ENCODE assay signal across 27 cellular contexts in the genomic region with DNA sequence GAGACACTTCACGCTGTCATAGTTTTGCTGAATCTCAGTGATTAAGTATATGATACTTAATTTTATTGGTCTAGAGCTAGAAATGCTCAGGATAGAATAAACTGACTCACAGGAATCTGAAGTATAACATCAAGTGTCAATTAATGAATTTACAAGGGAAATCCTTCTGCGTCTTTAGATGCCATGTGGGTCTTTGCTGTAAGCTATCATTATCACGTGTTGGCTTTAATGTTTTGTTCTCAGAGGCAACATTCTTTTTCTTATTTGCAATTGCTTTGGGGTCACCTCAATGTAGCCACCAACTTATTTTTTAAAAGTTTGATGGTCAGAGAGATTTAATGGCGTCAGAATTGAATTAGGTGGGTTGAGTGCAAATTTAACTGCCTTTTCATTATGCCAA.
"Had no signal": no experiment of that assay in that cellular context is flagged by ENCODE, and none has a peak within 500 bp of the region (broad histone marks: within the 10 kb centered on the region; RNA-seq: fewer than 3 reads in every experiment).

No MANE protein-coding gene starts in this region.

- H3K27me3 ChIP-seq: stomach, suprapubic skin, testis, thyroid gland, tibial artery, tibial nerve, transverse colon, upper lobe of left lung, upper lobe of right lung, uterus, vagina had no signal

- H3K4me1 ChIP-seq: stomach, suprapubic skin, testis, thyroid gland, tibial artery, tibial nerve, transverse colon, upper lobe of left lung, upper lobe of right lung, uterus had no signal

- ATAC-seq: stimulated activated effector memory CD8-positive, alpha-beta T cell treated with anti-CD3 and anti-CD28 coated beads, Interleukin-12 subunit alpha, Interleukin-12 subunit beta, amount 100 ng/mL, for 72 hours; stimulated activated memory B cell treated with anti-CD40 and anti-IgM and Interleukin-4, amounts not matched to agents 10 μg/mL and 1 μg/mL and 100 μg/mL, for 72 hours; stimulated activated naive B cell treated with anti-CD40 and anti-IgM and Interleukin-4, amounts not matched to agents 10 μg/mL and 1 μg/mL and 100 μg/mL, for 72 hours; stimulated activated naive CD8-positive, alpha-beta T cell treated with anti-CD3 and anti-CD28 coated beads, Interleukin-15, amount 100 ng/mL, for 72 hours; stimulated activated naive CD8-positive, alpha-beta T cell treated with anti-CD3 and anti-CD28 coated beads, Interleukin-15, Interleukin-2, amounts not matched to agents 100 U/mL and 50 U/mL, for 24 hours; upper lobe of right lung had no signal

- H3K9me3 ChIP-seq: stomach, suprapubic skin, testis, thoracic aorta, thyroid gland, tibial artery, tibial nerve, transverse colon, upper lobe of left lung, upper lobe of right lung, uterus, vagina had no signal

- H3K36me3 ChIP-seq: stomach, suprapubic skin, thoracic aorta, thyroid gland, tibial artery, tibial nerve, transverse colon, upper lobe of left lung, upper lobe of right lung, uterus, vagina had no signal

- FAIRE-seq: urothelium cell line had no signal

- H3K4me3 ChIP-seq: stomach, suprapubic skin, testis, thoracic aorta, thyroid gland, tibial artery, tibial nerve, transverse colon, upper lobe of left lung, upper lobe of right lung, uterus, vagina had no signal

- H3K27ac ChIP-seq: stomach, suprapubic skin, testis, thoracic aorta, thyroid gland, tibial artery, tibial nerve, transverse colon, upper lobe of left lung, upper lobe of right lung, uterus, vagina had no signal

- DNase-seq: stimulated activated CD4-positive, alpha-beta T cell treated with anti-CD3 and anti-CD28 coated beads, Interleukin-2, amount 100 ng/mL, for 48 hours; stimulated activated CD4-positive, alpha-beta T cell treated with anti-CD3 and anti-CD28 coated beads, Interleukin-4, amount 100 ng/mL, for 1 hour; stimulated activated CD4-positive, alpha-beta T cell treated with anti-CD3 and anti-CD28 coated beads, Interleukin-4, amount 100 ng/mL, for 24 hours; stimulated activated CD4-positive, alpha-beta T cell treated with anti-CD3 and anti-CD28 coated beads, Interleukin-4, amount 100 ng/mL, for 4 hours; stimulated activated CD8-positive, alpha-beta memory T cell treated with anti-CD3 and anti-CD28 coated beads, Interleukin-4, amount 100 ng/mL, for 48 hours; stimulated activated naive B cell treated with anti-CD40 and anti-IgM and Interleukin-4, amounts not matched to agents 10 μg/mL and 1 μg/mL and 100 μg/mL, for 72 hours; stimulated activated naive CD4-positive, alpha-beta T cell; stimulated activated naive CD4-positive, alpha-beta T cell treated with Interleukin-2 at 50 U/mL for 16 hours; stimulated activated naive CD8-positive, alpha-beta T cell treated with anti-CD3 and anti-CD28 coated beads, Interleukin-15, amount 100 ng/mL, for 72 hours; stimulated activated naive CD8-positive, alpha-beta T cell treated with anti-CD3 and anti-CD28 coated beads, Interleukin-15, Interleukin-2, amounts not matched to agents 100 U/mL and 50 U/mL, for 24 hours; stomach; substantia nigra; testis; thyroid gland; tibial artery; transverse colon; trophoblast cell; upper lobe of left lung; upper lobe of right lung; uterus had no signal
